15 cellular contexts compared by ENCODE assay signal in the genomic region with DNA sequence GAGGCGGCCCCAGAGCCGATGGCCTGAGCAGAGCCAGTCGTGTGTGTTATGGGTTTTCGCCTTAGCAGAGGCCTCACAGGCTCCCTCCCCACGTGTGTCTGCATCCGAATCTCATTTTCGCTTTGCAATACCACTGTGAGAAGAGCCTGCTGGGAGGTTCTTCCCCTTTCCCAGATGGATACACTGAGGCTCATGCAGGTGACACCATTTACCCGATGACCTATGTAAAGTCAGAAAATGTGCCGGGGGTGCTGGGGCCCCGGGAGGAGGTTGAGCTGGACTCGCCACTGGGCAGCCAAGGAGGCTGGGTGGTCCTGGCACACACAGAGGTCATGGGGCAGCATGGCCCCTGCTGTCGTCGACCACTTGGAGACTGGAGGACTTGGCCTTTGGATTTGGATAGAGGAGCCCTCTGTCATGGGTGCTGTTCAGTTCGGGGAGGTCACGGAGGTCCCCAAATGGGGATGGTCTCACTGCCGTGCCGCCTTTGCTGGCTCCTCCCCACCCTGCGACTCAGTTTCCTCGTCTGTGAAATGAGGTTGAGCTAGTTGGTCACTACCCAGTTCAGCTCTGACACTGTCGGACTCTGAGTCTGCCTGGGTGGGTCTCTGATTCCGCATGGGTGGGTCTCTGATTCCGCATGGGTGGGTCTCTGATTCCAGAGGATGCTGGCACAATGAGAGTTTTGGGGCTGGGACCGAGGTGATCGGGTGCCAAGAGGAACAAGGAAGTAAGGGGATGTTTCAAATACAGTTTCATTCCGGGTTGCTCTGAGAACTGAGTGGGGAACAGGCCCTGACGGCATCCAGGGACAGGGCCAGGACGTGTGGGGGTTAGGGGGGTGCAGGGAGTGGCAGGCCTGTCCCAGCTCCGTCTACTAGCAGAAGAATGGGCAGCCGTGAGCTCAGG. TPM values are rescaled to one million over a fixed set of nuclear protein-coding genes. Genes with fewer than 3 reads are reported as not detected.
DNase-seq lines count a peak whose midpoint lies in the region; ATAC-seq and TF ChIP-seq lines count a peak whose summit lies in the region.
"Had no signal": no experiment of that assay in that cellular context is flagged by ENCODE, and none has a peak within 500 bp of the region (broad histone marks: within the 10 kb centered on the region; RNA-seq: fewer than 3 reads in every experiment).

No MANE protein-coding gene starts in this region.

- H4K20me1 ChIP-seq in neural progenitor cell (ENCODE audit: low read depth) (no peaks in the 10 kb centered on the region), PC-3 (ENCODE audit: low read length) (no peaks in the 10 kb centered on the region)

- H3K4me1 ChIP-seq in colonic mucosa (no peaks in the 10 kb centered on the region), esophagus squamous epithelium (peaks cover 0 to 1% (median 0%) of the 10 kb centered on the region in 3 donors), neural progenitor cell (peaks cover 24% of the 10 kb centered on the region), PC-3 (ENCODE audit: insufficient read depth, low read length) (no peaks in the 10 kb centered on the region)
- H3K4me1 ChIP-seq: A549, BE2C had no signal

- ATAC-seq in GM21360 (IDR thresholded peaks at IDR 0.05; ENCODE audit: unreplicated experiment) (no peak), PC-3 (no peak)
- ATAC-seq: GM12878, GM23338 had no signal

- H3K9me3 ChIP-seq in colonic mucosa = no peaks in the 10 kb centered on the region
- no peaks in the 10 kb centered on the region for H3K9me3 ChIP-seq in esophagus squamous epithelium
- H3K9me3 ChIP-seq in neural progenitor cell (ENCODE audit: low read depth) = no peaks in the 10 kb centered on the region
- no peaks in the 10 kb centered on the region for H3K9me3 ChIP-seq in PC-3 (ENCODE audit: low read length)
- H3K9me3 ChIP-seq: A549, BE2C had no signal

- intact Hi-C loops in colonic mucosa (cut with DNase I) (no loop called here), esophagus squamous epithelium (cut with DNase I) (no loop called here), PC-3 (cut with micrococcal nuclease) (no loop called here)

- DNase-seq in colonic mucosa (peak; percentile 59), esophagus squamous epithelium (lab: John Stamatoyannopoulos, UW) (no peak), neural progenitor cell (ENCODE audit: low spot score) (peak; percentile 1), PC-3 (no peak), mesothelial cell of epicardium (ENCODE audit: low spot score in 2 of 2, unreplicated experiment in 2 of 2) (no peak)
- DNase-seq: BE2C; CD4-positive, alpha-beta memory T cell; DMS79; H9 had no signal

- H3K27ac ChIP-seq in colonic mucosa (peak overlapping the region; percentile 27), esophagus squamous epithelium (peak overlapping the region in 3 of 4 donors; percentile 21 to 65 (median 22)), neural progenitor cell (no peak overlapping the region), PC-3 (ENCODE audit: low read length) (no peak overlapping the region)
- H3K27ac ChIP-seq: A549, C4-2B had no signal

- 67 to 87% methylated on average over 6 to 15 of the region's 29 CpGs for WGBS in esophagus squamous epithelium, 2 donors

- no peaks in the 10 kb centered on the region for H3K9me2 ChIP-seq in PC-3 (replicated peaks; ENCODE audit: low read length)

- H3K36me3 ChIP-seq in colonic mucosa = no peaks in the 10 kb centered on the region
- H3K36me3 ChIP-seq in esophagus squamous epithelium = no peaks in the 10 kb centered on the region
- H3K36me3 ChIP-seq in neural progenitor cell = no peaks in the 10 kb centered on the region
- H3K36me3 ChIP-seq in PC-3 (ENCODE audit: low read depth, low read length) = no peaks in the 10 kb centered on the region
- H3K36me3 ChIP-seq: BE2C had no signal

- H3K27me3 ChIP-seq in colonic mucosa (no peaks in the 10 kb centered on the region), esophagus squamous epithelium (peaks cover 0 to 19% (median 0%) of the 10 kb centered on the region in 4 donors), neural progenitor cell (no peaks in the 10 kb centered on the region), PC-3 (ENCODE audit: low read length) (no peaks in the 10 kb centered on the region)
- H3K27me3 ChIP-seq: BE2C had no signal

- TF ChIP-seq CTCF in colonic mucosa (IDR thresholded peaks at IDR 0.05) (no peak), esophagus squamous epithelium (IDR thresholded peaks at IDR 0.05) (no peak), neural progenitor cell (IDR thresholded peaks at IDR 0.05) (no peak), PC-3 (conservative IDR thresholded peaks at IDR 0.05; ENCODE audit: low read depth, low read length) (no peak), mesothelial cell of epicardium (IDR thresholded peaks at IDR 0.05; ENCODE audit: unreplicated experiment) (no peak)

- no TSS peak for BruUV-seq in PC-3 (replicated peaks; lab: Mats Ljungman, UMichigan)

- H3K79me2 ChIP-seq in neural progenitor cell (ENCODE audit: low read depth) (no peaks in the 10 kb centered on the region), PC-3 (ENCODE audit: low read length) (no peaks in the 10 kb centered on the region)

- H3K4me3 ChIP-seq in colonic mucosa (no peak overlapping the region), esophagus squamous epithelium (no peak overlapping the region), neural progenitor cell (no peak overlapping the region), PC-3 (ENCODE audit: low read length) (no peak overlapping the region)
- H3K4me3 ChIP-seq: A549, GM12878, GM23338 had no signal

- POLR2A ChIA-PET in PC-3 (lab: Charles Lee; ENCODE audit: unreplicated experiment) = no interaction called here

- H3K4me2 ChIP-seq in neural progenitor cell = no peak overlapping the region
- H3K4me2 ChIP-seq in PC-3 (ENCODE audit: low read length) = no peak overlapping the region
- H3K4me2 ChIP-seq: A549, GM23338 had no signal

- TF ChIP-seq POLR2A in esophagus squamous epithelium (IDR thresholded peaks at IDR 0.05) = no peak

- H3K4me3 Mint-ChIP-seq in neural progenitor cell (no peak overlapping the region), mesothelial cell of epicardium (no peak overlapping the region)
- H3K4me3 Mint-ChIP-seq: CD4-positive, alpha-beta memory T cell; GM23338; H9 had no signal

- H3K9me3 Mint-ChIP-seq in neural progenitor cell (peaks cover 7% of the 10 kb centered on the region), mesothelial cell of epicardium (peaks cover 3% of the 10 kb centered on the region)
- H3K9me3 Mint-ChIP-seq: CD4-positive, alpha-beta memory T cell had no signal

- H3K36me3 Mint-ChIP-seq in neural progenitor cell (no peaks in the 10 kb centered on the region), mesothelial cell of epicardium (no peaks in the 10 kb centered on the region)
- H3K36me3 Mint-ChIP-seq: CD4-positive, alpha-beta memory T cell had no signal

- H3K27me3 Mint-ChIP-seq in neural progenitor cell (ENCODE audit: insufficient read depth, low read depth) = peaks cover 11% of the 10 kb centered on the region
- H3K27me3 Mint-ChIP-seq in mesothelial cell of epicardium (ENCODE audit: low read depth) = peaks cover 3% of the 10 kb centered on the region

- peak overlapping the region; percentile 12 to 41 for H3K9ac ChIP-seq in colonic mucosa (ENCODE audit: low read depth in 2 of 2, low read length in 2 of 2)
- H3K9ac ChIP-seq in neural progenitor cell = no peak overlapping the region
- H3K9ac ChIP-seq in PC-3 (ENCODE audit: low read length) = no peak overlapping the region

- CTCF ChIA-PET in PC-3 (lab: Charles Lee) = no interaction called here

- peaks cover 31% of the 10 kb centered on the region for H3K4me1 Mint-ChIP-seq in neural progenitor cell
- H3K4me1 Mint-ChIP-seq in mesothelial cell of epicardium = no peaks in the 10 kb centered on the region
- H3K4me1 Mint-ChIP-seq: CD4-positive, alpha-beta memory T cell had no signal

- H3F3A ChIP-seq in neural progenitor cell (ENCODE audit: low read depth) (peaks cover 27% of the 10 kb centered on the region), PC-3 (ENCODE audit: low read length, unreplicated experiment) (no peaks in the 10 kb centered on the region)

- no peak overlapping the region for H2AFZ ChIP-seq in neural progenitor cell (replicated peaks)
- H2AFZ ChIP-seq in PC-3 (ENCODE audit: low read length) = no peak overlapping the region
- H2AFZ ChIP-seq: GM23338 had no signal

- H3K27ac Mint-ChIP-seq in neural progenitor cell = no peak overlapping the region
- no peak overlapping the region for H3K27ac Mint-ChIP-seq in mesothelial cell of epicardium
- H3K27ac Mint-ChIP-seq: CD4-positive, alpha-beta memory T cell; GM23338 had no signal

RNA-seq across cellular contexts. Expression of a gene that starts 23.2 kb away (rescaled TPM):
- total RNA-seq in colonic mucosa (100 to 1,000 TPM; 150 to 203 TPM), esophagus squamous epithelium (10 to 100 TPM; 11.1 to 51.6 (median 32.2) TPM), neural progenitor cell (ENCODE audit: low replicate concordance) (0.53 TPM in 1 of 2 replicates, not detected in the other), PC-3 (2014; rRNA removed) (not detected in 2 replicates), mesothelial cell of epicardium (0.73 to 1.4 TPM (median 0.96 TPM) in 3 replicates)
- total RNA-seq: CD4-positive, alpha-beta memory T cell; HT-29 had no signal

Comparison
In these comparisons a context has a peak if more than half of its experiments do, and no peak if none do; other contexts are left out.
1. DNase-seq: peak in colonic mucosa (single experiment) and neural progenitor cell (single experiment); none in esophagus squamous epithelium (single experiment), PC-3 (single experiment) and mesothelial cell of epicardium (0 of 2).
2. H3K27ac ChIP-seq: peak in colonic mucosa (single experiment) and esophagus squamous epithelium (3 of 4); none in neural progenitor cell (single experiment) and PC-3 (single experiment).
3. H3K9ac ChIP-seq: peak in colonic mucosa (2 of 2); none in neural progenitor cell (single experiment) and PC-3 (single experiment).